In genomic region chr7:99006739-99007424, GRCh38 we compare ENCODE assay signal across 17 cellular contexts.
"Had no signal": no experiment of that assay in that cellular context is flagged by ENCODE, and none has a peak within 500 bp of the region (broad histone marks: within the 10 kb centered on the region; RNA-seq: fewer than 3 reads in every experiment).

No MANE protein-coding gene starts in this region.

- H3K4me1 ChIP-seq: adrenal gland, colonic mucosa, prostate gland, sigmoid colon, uterus had no signal

- ATAC-seq: activated T-helper 17 cell treated with anti-CD3 and anti-CD28 coated beads, Interleukin-2, amount 50 U/mL, for 72 hours; left colon; mucosa of descending colon; natural killer cell; T-helper 17 cell had no signal

- H3K27ac ChIP-seq: adrenal gland, colonic mucosa, epithelial cell of prostate, prostate gland, sigmoid colon, uterus had no signal

- H3K9me3 ChIP-seq: adrenal gland, colonic mucosa, mucosa of descending colon, prostate gland, sigmoid colon, uterus had no signal

- H3K27me3 Mint-ChIP-seq: activated CD4-positive, alpha-beta T cell treated with anti-CD3 and anti-CD28 coated beads, Interleukin-2, amount 10 ng/mL, durations not matched to agents 7 days and 5 days; activated T-helper 17 cell treated with anti-CD3 and anti-CD28 coated beads, Interleukin-2, amount 50 U/mL, for 72 hours; T-helper 17 cell had no signal

- H3K4me3 ChIP-seq: adrenal gland, colonic mucosa, mucosa of descending colon, prostate gland, sigmoid colon, uterus had no signal

- H3K36me3 ChIP-seq: uterus had no signal

- H3K9me3 Mint-ChIP-seq: activated CD4-positive, alpha-beta T cell treated with anti-CD3 and anti-CD28 coated beads, Interleukin-2, amount 10 ng/mL, durations not matched to agents 7 days and 5 days; activated naive CD4-positive, alpha-beta T cell treated with anti-CD3 and anti-CD28 coated beads for 36 hours; activated T-helper 17 cell treated with anti-CD3 and anti-CD28 coated beads, Interleukin-2, amount 50 U/mL, for 72 hours; immature natural killer cell; natural killer cell had no signal

- H3K27me3 ChIP-seq: adrenal gland, colonic mucosa, sigmoid colon, uterus had no signal

- H3K4me1 Mint-ChIP-seq: activated CD4-positive, alpha-beta T cell treated with anti-CD3 and anti-CD28 coated beads, Interleukin-2, amount 10 ng/mL, durations not matched to agents 7 days and 5 days; activated T-helper 17 cell treated with anti-CD3 and anti-CD28 coated beads, Interleukin-2, amount 50 U/mL, for 72 hours; immature natural killer cell; T-helper 17 cell had no signal

- H3K4me3 Mint-ChIP-seq: activated CD4-positive, alpha-beta T cell treated with anti-CD3 and anti-CD28 coated beads, Interleukin-2, amount 10 ng/mL, durations not matched to agents 7 days and 5 days; activated naive CD4-positive, alpha-beta T cell treated with anti-CD3 and anti-CD28 coated beads for 36 hours; activated T-helper 17 cell treated with anti-CD3 and anti-CD28 coated beads, Interleukin-2, amount 50 U/mL, for 72 hours; immature natural killer cell; natural killer cell; T-helper 17 cell had no signal

- DNase-seq: activated CD4-positive, alpha-beta T cell treated with anti-CD3 and anti-CD28 coated beads, Interleukin-2, amount 10 ng/mL, durations not matched to agents 7 days and 5 days; activated CD4-positive, CD25-positive, alpha-beta regulatory T cell; activated naive CD4-positive, alpha-beta T cell treated with anti-CD3 and anti-CD28 coated beads for 36 hours; colonic mucosa; effector memory CD4-positive, alpha-beta T cell; immature natural killer cell; left colon; mucosa of descending colon; natural killer cell; sigmoid colon; stimulated activated naive CD4-positive, alpha-beta T cell treated with Interleukin-2 at 50 U/mL for 16 hours; T-helper 17 cell; uterus had no signal

- H3K36me3 Mint-ChIP-seq: natural killer cell had no signal

- H3K27ac Mint-ChIP-seq: activated CD4-positive, alpha-beta T cell treated with anti-CD3 and anti-CD28 coated beads, Interleukin-2, amount 10 ng/mL, durations not matched to agents 7 days and 5 days; activated naive CD4-positive, alpha-beta T cell treated with anti-CD3 and anti-CD28 coated beads for 36 hours; activated T-helper 17 cell treated with anti-CD3 and anti-CD28 coated beads, Interleukin-2, amount 50 U/mL, for 72 hours; immature natural killer cell; natural killer cell; T-helper 17 cell had no signal
